In the genomic region with DNA sequence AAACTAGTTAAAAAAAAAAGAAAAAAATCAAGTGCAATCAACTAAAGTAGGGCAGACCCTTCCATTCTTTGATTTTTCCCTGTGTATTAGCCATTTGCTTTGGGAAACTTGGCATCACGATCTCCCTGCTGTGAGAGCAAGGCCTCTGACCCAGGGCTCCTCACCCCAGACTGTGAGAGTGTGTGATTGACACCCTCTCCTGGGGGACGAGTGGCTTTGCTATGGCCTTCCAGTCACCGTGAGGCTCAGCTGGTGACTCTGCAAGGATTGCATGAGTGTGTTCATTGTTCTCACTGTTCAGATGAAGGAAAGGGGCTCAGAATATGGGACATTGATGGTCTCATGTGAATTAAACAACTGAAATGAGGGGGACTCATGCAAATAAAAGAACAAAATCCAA, we compare ENCODE assay signal across 9 cellular contexts.
A peak's percentile ranks its signal among the peaks of the same experiment; 100 is the strongest.
DNase-seq lines count a peak whose midpoint lies in the region; ATAC-seq and TF ChIP-seq lines count a peak whose summit lies in the region.
"Had no signal": no experiment of that assay in that cellular context is flagged by ENCODE, and none has a peak within 500 bp of the region (broad histone marks: within the 10 kb centered on the region; RNA-seq: fewer than 3 reads in every experiment).

No MANE protein-coding gene starts in this region.

- H3K27me3 ChIP-seq in A673 (replicated peaks; ENCODE audit: insufficient read depth, low read depth, low read length, poor library complexity) = no peaks in the 10 kb centered on the region
- no peaks in the 10 kb centered on the region for H3K27me3 ChIP-seq in HCT116 (ENCODE audit: insufficient read depth, low read length)

- no TSS peak for BruUV-seq in A673 (replicated peaks; lab: Mats Ljungman, UMichigan)
- BruUV-seq in HCT116 (replicated peaks; lab: Mats Ljungman, UMichigan) = no TSS peak

- H3K4me1 ChIP-seq in A673 (ENCODE audit: insufficient read depth, low read length, poor library complexity, severe bottlenecking) (peaks cover 27% of the 10 kb centered on the region), HCT116 (ENCODE audit: control insufficient read depth in 1 of 2, insufficient read depth in 2 of 2, low read length in 2 of 2) (peaks cover 10 to 16% of the 10 kb centered on the region in 2 experiments; a peak in 3 of 4 replicates), mucosa of descending colon (ENCODE audit: low read depth) (peaks cover 5% of the 10 kb centered on the region)

- no peak overlapping the region for H2AFZ ChIP-seq in HCT116 (ENCODE audit: low read depth, low read length, poor library complexity, severe bottlenecking)

- RAD21 ChIA-PET in HCT116 (lab: Charles Lee; ENCODE audit: low non-redundant PET in 1 of 2, low total read pairs in 2 of 2, uncharacterized antibody in 2 of 2, unreplicated experiment in 2 of 2) = no interaction called here

- TF ChIP-seq CTCF in A673 (conservative IDR thresholded peaks at IDR 0.05; ENCODE audit: low read depth, low read length) (no peak), HCT116 (IDR thresholded peaks at IDR 0.05 in 2 of 3, conservative IDR thresholded peaks at IDR 0.05 in 1 of 3; ENCODE audit: borderline replicate concordance in 1 of 3, insufficient read depth in 1 of 3, low read depth in 2 of 3, low read length in 2 of 3) (no peak), astrocyte of the cerebellum (IDR thresholded peaks at IDR 0.05; ENCODE audit: low read depth, low read length, missing control alignments) (no peak), mucosa of descending colon (IDR thresholded peaks at IDR 0.05) (no peak)

- intact Hi-C loops in A673 (cut with micrococcal nuclease; ENCODE audit: unreplicated experiment) = no loop called here
- intact Hi-C loops in HCT116 (cut with micrococcal nuclease) = no loop called here
- intact Hi-C loops in mucosa of descending colon (cut with DNase I, micrococcal nuclease) = no loop called here

- peak; percentile 20; the same call in 1 of the 2 replicates for TF ChIP-seq RAD21 in HCT116 (IDR thresholded peaks at IDR 0.05; ENCODE audit: low read depth)

- no peak for TF ChIP-seq POLR2A in HCT116 (IDR thresholded peaks at IDR 0.05; ENCODE audit: borderline replicate concordance, extremely low read depth, insufficient read depth, insufficient read length)

- no peak overlapping the region for H3K4me2 ChIP-seq in HCT116 (ENCODE audit: low read length)

- DNase-seq in A673 (ENCODE audit: low spot score) = no peak
- no peak for DNase-seq in HCT116 (ENCODE audit: low read depth, low spot score)
- DNase-seq in astrocyte of the cerebellum (ENCODE audit: low read depth) = no peak
- DNase-seq in medulla oblongata (ENCODE audit: extremely low spot score) = peak; percentile 88
- no peak for DNase-seq in NCI-H2196 (lab: John Stamatoyannopoulos, UW; ENCODE audit: unreplicated experiment)
- DNase-seq in mucosa of descending colon = no peak
- DNase-seq: kidney had no signal

- no peaks in the 10 kb centered on the region for H3K79me2 ChIP-seq in HCT116 (ENCODE audit: insufficient read depth, low read length)

- no peak for ATAC-seq in HCT116
- no peak for ATAC-seq in GM19328 (IDR thresholded peaks at IDR 0.05; ENCODE audit: unreplicated experiment)
- ATAC-seq in mucosa of descending colon = no peak
- ATAC-seq in GM18520 (IDR thresholded peaks at IDR 0.05; ENCODE audit: unreplicated experiment) = no peak

- POLR2A ChIA-PET in A673 (lab: Charles Lee; ENCODE audit: low non-redundant PET) = interaction anchor here (0.7 kb wide), 1 partner anchor 9 kb away, joined by 3 read pairs; no protein-coding TSS in a partner anchor
- POLR2A ChIA-PET in HCT116 (lab: Charles Lee) = no interaction called here

- peak overlapping the region; percentile 8 for H3K27ac ChIP-seq in A673 (ENCODE audit: low read depth, low read length, poor library complexity, severe bottlenecking)
- H3K27ac ChIP-seq in HCT116 (ENCODE audit: low read depth, low read length) = no peak overlapping the region

- H3K9ac ChIP-seq in HCT116 (ENCODE audit: low read length) = no peak overlapping the region

- CTCF ChIA-PET in A673 (lab: Charles Lee) (no interaction called here), HCT116 (lab: Charles Lee) (no interaction called here)

- no peak overlapping the region for H3K4me3 ChIP-seq in A673 (ENCODE audit: low read depth, low read length, poor library complexity, severe bottlenecking)
- no peak overlapping the region for H3K4me3 ChIP-seq in HCT116 (replicated peaks in 1 of 2; ENCODE audit: low read depth in 1 of 2, low read length in 2 of 2)
- H3K4me3 ChIP-seq in astrocyte of the cerebellum (ENCODE audit: low read depth, low read length) = peak overlapping the region; percentile 29
- no peak overlapping the region for H3K4me3 ChIP-seq in mucosa of descending colon

- H3K9me3 ChIP-seq in A673 (ENCODE audit: low read depth, low read length, poor library complexity, severe bottlenecking) (no peaks in the 10 kb centered on the region), HCT116 (ENCODE audit: control insufficient read depth in 1 of 2, insufficient read depth in 1 of 2, low read depth in 1 of 2, low read length in 2 of 2) (no peaks in the 10 kb centered on the region), mucosa of descending colon (no peaks in the 10 kb centered on the region)

- in situ Hi-C loops in astrocyte of the cerebellum (cut with HindIII; ENCODE audit: low sequenced_read_pairs) = no loop called here

- no peaks in the 10 kb centered on the region for H4K20me1 ChIP-seq in HCT116 (ENCODE audit: insufficient read depth)

- H3K36me3 ChIP-seq in A673 (ENCODE audit: insufficient read depth, low read length, poor library complexity, severe bottlenecking) = no peaks in the 10 kb centered on the region
- H3K36me3 ChIP-seq in HCT116 (ENCODE audit: control insufficient read depth in 1 of 2, insufficient read depth in 2 of 2, low read length in 2 of 2) = no peaks in the 10 kb centered on the region
- no peaks in the 10 kb centered on the region for H3K36me3 ChIP-seq in mucosa of descending colon (ENCODE audit: low read depth)

- H3K9me2 ChIP-seq in HCT116 (ENCODE audit: insufficient read depth) = no peaks in the 10 kb centered on the region

TF ChIP-seq in HCT116, 20 proteins besides CTCF, POLR2A, EP300 and RAD21:
- TF ChIP-seq, protein P1, sequence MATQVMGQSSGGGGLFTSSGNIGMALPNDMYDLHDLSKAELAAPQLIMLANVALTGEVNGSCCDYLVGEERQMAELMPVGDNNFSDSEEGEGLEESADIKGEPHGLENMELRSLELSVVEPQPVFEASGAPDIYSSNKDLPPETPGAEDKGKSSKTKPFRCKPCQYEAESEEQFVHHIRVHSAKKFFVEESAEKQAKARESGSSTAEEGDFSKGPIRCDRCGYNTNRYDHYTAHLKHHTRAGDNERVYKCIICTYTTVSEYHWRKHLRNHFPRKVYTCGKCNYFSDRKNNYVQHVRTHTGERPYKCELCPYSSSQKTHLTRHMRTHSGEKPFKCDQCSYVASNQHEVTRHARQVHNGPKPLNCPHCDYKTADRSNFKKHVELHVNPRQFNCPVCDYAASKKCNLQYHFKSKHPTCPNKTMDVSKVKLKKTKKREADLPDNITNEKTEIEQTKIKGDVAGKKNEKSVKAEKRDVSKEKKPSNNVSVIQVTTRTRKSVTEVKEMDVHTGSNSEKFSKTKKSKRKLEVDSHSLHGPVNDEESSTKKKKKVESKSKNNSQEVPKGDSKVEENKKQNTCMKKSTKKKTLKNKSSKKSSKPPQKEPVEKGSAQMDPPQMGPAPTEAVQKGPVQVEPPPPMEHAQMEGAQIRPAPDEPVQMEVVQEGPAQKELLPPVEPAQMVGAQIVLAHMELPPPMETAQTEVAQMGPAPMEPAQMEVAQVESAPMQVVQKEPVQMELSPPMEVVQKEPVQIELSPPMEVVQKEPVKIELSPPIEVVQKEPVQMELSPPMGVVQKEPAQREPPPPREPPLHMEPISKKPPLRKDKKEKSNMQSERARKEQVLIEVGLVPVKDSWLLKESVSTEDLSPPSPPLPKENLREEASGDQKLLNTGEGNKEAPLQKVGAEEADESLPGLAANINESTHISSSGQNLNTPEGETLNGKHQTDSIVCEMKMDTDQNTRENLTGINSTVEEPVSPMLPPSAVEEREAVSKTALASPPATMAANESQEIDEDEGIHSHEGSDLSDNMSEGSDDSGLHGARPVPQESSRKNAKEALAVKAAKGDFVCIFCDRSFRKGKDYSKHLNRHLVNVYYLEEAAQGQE (IDR thresholded peaks at IDR 0.05; ENCODE audit: low read depth) = no peak
- TF ChIP-seq SRF (IDR thresholded peaks at IDR 0.05; ENCODE audit: low read depth) = no peak
- no peak for TF ChIP-seq SIN3A (IDR thresholded peaks at IDR 0.05; ENCODE audit: low read depth)
- no peak for TF ChIP-seq TCF7L2 (IDR thresholded peaks at IDR 0.05; ENCODE audit: borderline replicate concordance, extremely low read depth, insufficient read depth, insufficient read length)
- no peak for TF ChIP-seq YY1 (IDR thresholded peaks at IDR 0.05; ENCODE audit: extremely low read depth, insufficient replicate concordance, low read depth, low read length)
- TF ChIP-seq ELF1 (IDR thresholded peaks at IDR 0.05; ENCODE audit: borderline replicate concordance, low read depth) = no peak
- TF ChIP-seq FOSL1 (IDR thresholded peaks at IDR 0.05; ENCODE audit: low read depth) = no peak
- TF ChIP-seq JUND (IDR thresholded peaks at IDR 0.05) = no peak
